20 cellular contexts compared by ENCODE assay signal in genomic region chr6:155013457-155013876, GRCh38. TPM values are rescaled to one million over a fixed set of nuclear protein-coding genes. Genes with fewer than 3 reads are reported as not detected.
DNase-seq lines count a peak whose midpoint lies in the region; ATAC-seq, FAIRE-seq and TF ChIP-seq lines count a peak whose summit lies in the region.
"Had no signal": no experiment of that assay in that cellular context is flagged by ENCODE, and none has a peak within 500 bp of the region (broad histone marks: within the 10 kb centered on the region; RNA-seq: fewer than 3 reads in every experiment).

No MANE protein-coding gene starts in this region.

- H2BK20ac ChIP-seq in H1 (ENCODE audit: low read length): peak overlapping the region; percentile 13; the same call in 1 of the 2 replicates

- TF ChIP-seq EP300 in H1 (IDR thresholded peaks at IDR 0.05; ENCODE audit: borderline replicate concordance in 1 of 2, low read depth in 2 of 2, low read length in 2 of 2): no peak

- H2AFZ ChIP-seq in H1 (ENCODE audit: low read length): no peak overlapping the region

- no peaks in the 10 kb centered on the region; the same call in 1 of the 2 replicates for H3K23me2 ChIP-seq in H1 (ENCODE audit: low read depth, low read length)

- H2BK120ac ChIP-seq in H1 (replicated peaks; ENCODE audit: low read depth, low read length): no peak overlapping the region

- H3K27ac ChIP-seq in H1 (ENCODE audit: low read depth, low read length): no peak overlapping the region
- H3K27ac ChIP-seq: brain microvascular endothelial cell, lower lobe of right lung, RWPE1 had no signal

- peaks cover 0 to 16% of the 10 kb centered on the region in 2 experiments; a peak in 2 of 4 replicates for H3K79me2 ChIP-seq in H1 (ENCODE audit: control insufficient read depth in 1 of 2, insufficient read depth in 2 of 2, low read length in 2 of 2)

- H2BK5ac ChIP-seq in H1 (ENCODE audit: low read depth, low read length): peak overlapping the region; percentile 2; the same call in 1 of the 2 replicates

- H2AK5ac ChIP-seq in H1 (ENCODE audit: low read depth, low read length): peak overlapping the region; percentile 4; the same call in 1 of the 2 replicates

- no peak overlapping the region for H3K14ac ChIP-seq in H1 (ENCODE audit: insufficient read length)

- no peak overlapping the region for H3K18ac ChIP-seq in H1 (ENCODE audit: extremely low read depth, low read length)

- peaks cover 4% of the 10 kb centered on the region for H3K79me1 ChIP-seq in H1 (ENCODE audit: low read depth, low read length)

- no peak overlapping the region for H4K8ac ChIP-seq in H1 (ENCODE audit: extremely low read depth, insufficient read depth, low read length)

- TF ChIP-seq CTCF in H1 (IDR thresholded peaks at IDR 0.05; ENCODE audit: control extremely low read depth in 1 of 3, insufficient read depth in 1 of 3, low read depth in 1 of 3, low read length in 3 of 3): no peak

- FAIRE-seq in H1 (lab: Jason Lieb, UNC): no peak

- H2BK12ac ChIP-seq in H1 (ENCODE audit: low read depth, low read length): no peak overlapping the region

- H3K9ac ChIP-seq in H1 (replicated peaks in 1 of 4; ENCODE audit: extremely low read depth in 1 of 4, low read depth in 3 of 4, low read length in 3 of 4): peak overlapping the region in 1 of 4 experiments; percentile 53; a peak in 1 of 7 replicates

- H2BK15ac ChIP-seq in H1 (ENCODE audit: low read length): no peak overlapping the region

- ATAC-seq in HG03135 (IDR thresholded peaks at IDR 0.05; ENCODE audit: unreplicated experiment): no peak
- ATAC-seq: activated CD4-positive, alpha-beta T cell treated with anti-CD3 and anti-CD28 coated beads for 36 hours; lower lobe of right lung; natural killer cell had no signal

- no peak overlapping the region for H3K4me3 ChIP-seq in H1 (ENCODE audit: extremely low read depth in 1 of 4, insufficient read depth in 2 of 4, low read depth in 3 of 4, low read length in 4 of 4)
- H3K4me3 ChIP-seq: lower lobe of right lung had no signal

- no peak overlapping the region for H4K91ac ChIP-seq in H1 (replicated peaks; ENCODE audit: insufficient read length, low read length)

- POLR2A ChIA-PET in H1 (lab: Charles Lee; ENCODE audit: partially characterized antibody): no interaction called here

- CTCF ChIA-PET in H1 (lab: Charles Lee; ENCODE audit: partially characterized antibody): interaction anchor here (1.0 to 1.1 kb wide), 2 partner anchors 39 to 139 kb away, joined by 3 to 4 read pairs; no protein-coding TSS in a partner anchor

- DNase-seq in NCI-H1436 (lab: John Stamatoyannopoulos, UW): peak; percentile 2
- no peak for DNase-seq in NCI-H1436 treated with DMSO at 0.1 percent for 48 hours (lab: John Stamatoyannopoulos, UW)
- peak; percentile 78 for DNase-seq in NCI-H748 (lab: John Stamatoyannopoulos, UW; ENCODE audit: unreplicated experiment)
- DNase-seq in H1 (ENCODE audit: low read depth in 1 of 2, low spot score in 2 of 2): no peak
- peak; percentile 43 for DNase-seq in retina
- DNase-seq in GOT3 (lab: John Stamatoyannopoulos, UW): no peak
- DNase-seq in T-helper 1 cell: no peak
- DNase-seq: activated CD4-positive, alpha-beta T cell treated with anti-CD3 and anti-CD28 coated beads for 36 hours; activated naive CD4-positive, alpha-beta T cell treated with anti-CD3 and anti-CD28 coated beads, Interleukin-2, amount 50 U/mL, for 16 hours; brain microvascular endothelial cell; CD4-positive, alpha-beta T cell; foreskin melanocyte; GDM1; lower lobe of right lung; natural killer cell; NCI-H774; stimulated activated CD4-positive, alpha-beta T cell treated with anti-CD3 and anti-CD28 coated beads, Interleukin-15, amount 100 ng/mL, for 24 hours; T-helper 2 cell had no signal

- WGBS in H1 (ENCODE audit: extremely low coverage in 1 of 2, insufficient coverage in 1 of 2, insufficient read length in 1 of 2, insufficient replicate concordance in 2 of 2, low coverage in 1 of 2, low lambda C conversion rate in 2 of 2, missing lambda C conversion rate in 1 of 2), 2 experiments: 77% methylated on average over 4 of the region's 4 CpGs; no CpG with 5 or more reads in 1 of the 2 experiments

- no peaks in the 10 kb centered on the region for H3K27me3 ChIP-seq in H1 (replicated peaks in 1 of 4; ENCODE audit: control insufficient read depth in 3 of 4, extremely low read depth in 1 of 4, insufficient read depth in 3 of 4, low read length in 3 of 4)
- H3K27me3 ChIP-seq: brain microvascular endothelial cell had no signal

- H3K36me3 ChIP-seq in H1 (ENCODE audit: control insufficient read depth in 2 of 4, insufficient read depth in 4 of 4, low read length in 3 of 4): no peaks in the 10 kb centered on the region
- H3K36me3 ChIP-seq: brain microvascular endothelial cell, lower lobe of right lung had no signal

- H3K23ac ChIP-seq in H1 (ENCODE audit: insufficient read length): no peak overlapping the region

- H3K4me2 ChIP-seq in H1 (ENCODE audit: insufficient read depth in 1 of 2, low read depth in 2 of 2, low read length in 2 of 2): no peak overlapping the region

- no peak overlapping the region for H3K56ac ChIP-seq in H1 (replicated peaks; ENCODE audit: insufficient read length, low read depth, low read length)

- TF ChIP-seq RAD21 in H1 (IDR thresholded peaks at IDR 0.05 in 1 of 2, conservative IDR thresholded peaks at IDR 0.05 in 1 of 2; ENCODE audit: low read depth in 2 of 2, low read length in 2 of 2): no peak

- TF ChIP-seq POLR2A in H1 (IDR thresholded peaks at IDR 0.05; ENCODE audit: control extremely low read depth in 1 of 2, low read depth in 2 of 2, low read length in 2 of 2): no peak

- H4K20me1 ChIP-seq in H1 (replicated peaks in 1 of 2; ENCODE audit: control insufficient read depth in 1 of 2, insufficient read depth in 2 of 2, low read length in 2 of 2): no peaks in the 10 kb centered on the region

- peaks cover 5 to 14% (median 12%) of the 10 kb centered on the region in 4 experiments; a peak in 6 of 7 replicates for H3K4me1 ChIP-seq in H1 (replicated peaks in 1 of 4; ENCODE audit: control insufficient read depth in 3 of 4, insufficient read depth in 4 of 4, low read length in 3 of 4)
- H3K4me1 ChIP-seq: lower lobe of right lung had no signal

- no peak overlapping the region for H4K5ac ChIP-seq in H1 (ENCODE audit: insufficient read length, low read depth, low read length)

- H3K9me3 ChIP-seq in H1 (ENCODE audit: insufficient read depth in 2 of 2, low read depth in 1 of 2, low read length in 1 of 2): peaks cover 0 to 4% of the 10 kb centered on the region in 2 experiments; a peak in 1 of 4 replicates
- H3K9me3 ChIP-seq: lower lobe of right lung had no signal

- H3K4ac ChIP-seq in H1 (replicated peaks; ENCODE audit: insufficient read length, low read depth, low read length): no peak overlapping the region

TF ChIP-seq in H1, 55 proteins besides CTCF, POLR2A, EP300 and RAD21 (continues in another document):
- no peak for TF ChIP-seq PHF8 (conservative IDR thresholded peaks at IDR 0.05; ENCODE audit: low read depth, low read length)
- TF ChIP-seq HDAC2 (IDR thresholded peaks at IDR 0.05; ENCODE audit: borderline replicate concordance in 1 of 2, low read depth in 2 of 2, low read length in 2 of 2): no peak
- TF ChIP-seq BRCA1 (IDR thresholded peaks at IDR 0.05; ENCODE audit: low read depth, low read length): no peak
- TF ChIP-seq NRF1 (IDR thresholded peaks at IDR 0.05; ENCODE audit: low read depth, low read length): no peak
- TF ChIP-seq YY1 (IDR thresholded peaks at IDR 0.05; ENCODE audit: low read depth, low read length): no peak
- no peak for TF ChIP-seq FOSL1 (IDR thresholded peaks at IDR 0.05; ENCODE audit: insufficient read depth, low read depth, low read length)
- no peak for TF ChIP-seq KDM4A (IDR thresholded peaks at IDR 0.05; ENCODE audit: low read depth, low read length, severe bottlenecking)

RNA-seq across cellular contexts. Expression of gene TIAM2, which starts 18.4 kb away (rescaled TPM):
- 22.2 and 23.9 TPM in 2 replicates for total RNA-seq in H1 (2021; fragmentation: NEBNext Ultra II Directional; extraction: Animal tissue kit (Norgen Biotek cat#: 25700))
- polyA plus RNA-seq in H1 (2011; rRNA removed): 7.4 and 13.8 TPM in 2 replicates
- polyA plus RNA-seq in H1 (2011; cell fraction: cytosol; rRNA removed): 10.4 TPM
- 27.4 TPM for polyA plus RNA-seq in H1 (2011; cell fraction: nucleus; rRNA removed)
- 10.0 to 18.2 TPM (median 12.7 TPM) in 4 replicates for polyA plus RNA-seq in H1 (2012, experiment 1 of 2)
- 1.7 TPM for polyA plus RNA-seq in H1 (2012, experiment 2 of 2)
- polyA plus RNA-seq in H1 (2013, experiment 1 of 2): 15.1 TPM
- polyA plus RNA-seq in H1 (2013, experiment 2 of 2): 12.6 TPM
- 43.9 and 47.9 TPM in 2 replicates for polyA minus RNA-seq in H1 (2011; rRNA and poly(A)+ RNA removed)
- 16.0 TPM for polyA minus RNA-seq in H1 (2011; cell fraction: cytosol; rRNA and poly(A)+ RNA removed)
- polyA minus RNA-seq in H1 (2011; cell fraction: nucleus; rRNA and poly(A)+ RNA removed): 79.3 TPM

Comparison
In these comparisons a context has a peak if more than half of its experiments do, and no peak if none do; other contexts are left out.
1. DNase-seq: peak in NCI-H1436 (single experiment), NCI-H748 (single experiment) and retina (single experiment); none in NCI-H1436 treated with DMSO at 0.1 percent for 48 hours (single experiment), H1 (0 of 2), GOT3 (single experiment) and T-helper 1 cell (0 of 5).